Comparison of ENCODE assay signal across 8 cellular contexts in the genomic region with DNA sequence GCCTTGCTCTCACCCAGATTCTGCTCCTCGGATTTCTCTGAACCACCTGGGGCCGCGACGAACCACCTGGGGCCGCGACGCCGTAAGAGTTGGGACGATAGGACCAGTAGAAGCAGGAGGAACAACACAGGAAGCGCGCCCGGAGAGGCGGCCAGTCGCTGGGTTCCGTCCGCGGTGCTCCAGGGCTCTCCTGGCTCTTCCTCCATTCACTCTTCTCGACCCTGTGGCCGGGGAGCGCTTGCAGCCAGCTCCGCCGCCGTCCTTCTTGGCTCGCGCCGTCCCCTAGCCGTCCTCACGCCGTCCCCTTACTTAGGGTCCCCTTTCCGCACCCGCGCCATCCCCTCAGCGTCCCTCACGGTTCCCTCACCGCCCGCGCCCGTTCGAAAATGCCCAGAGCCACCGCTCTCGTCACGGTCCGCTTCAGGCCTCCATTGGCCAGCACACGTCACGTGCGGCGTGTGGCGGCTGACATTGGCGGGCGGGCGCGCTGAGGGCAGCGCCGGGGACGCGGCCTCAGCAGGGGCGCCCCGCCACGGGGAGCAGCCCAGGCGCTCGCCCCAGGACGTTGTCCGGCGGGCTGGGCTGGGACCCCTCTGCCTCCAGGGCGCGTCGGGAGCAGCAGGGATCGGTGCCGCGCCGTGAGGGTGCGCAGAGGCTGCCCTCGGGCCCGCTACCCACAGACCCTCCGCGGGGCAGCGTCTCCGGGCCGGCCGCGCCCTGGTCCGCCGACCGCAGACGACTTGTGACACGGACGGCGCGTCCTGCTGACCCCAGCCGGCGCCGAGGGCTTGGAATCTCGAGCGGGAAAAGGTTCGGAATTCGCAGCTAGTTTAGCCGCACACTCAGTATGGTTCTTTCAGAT. TPM values are rescaled to one million over a fixed set of nuclear protein-coding genes. Genes with fewer than 3 reads are reported as not detected.
A peak's percentile ranks its signal among the peaks of the same experiment; 100 is the strongest.
DNase-seq lines count a peak whose midpoint lies in the region; ATAC-seq and TF ChIP-seq lines count a peak whose summit lies in the region.

No MANE protein-coding gene starts in this region.

- peaks cover 6 to 21% (median 11%) of the 10 kb centered on the region in 3 experiments for H3K36me3 Mint-ChIP-seq in H9 (ENCODE audit: insufficient read depth in 1 of 3, low read depth in 3 of 3)
- H3K36me3 Mint-ChIP-seq in activated naive CD4-positive, alpha-beta T cell treated with anti-CD3 and anti-CD28 coated beads, Interleukin-2, amount 50 U/mL, for 72 hours, result peaks cover 0 to 23% of the 10 kb centered on the region in 2 donors

- TF ChIP-seq EP300 in transverse colon (IDR thresholded peaks at IDR 0.05; ENCODE audit: low read depth), result no peak

- H3K23ac ChIP-seq in H9 (ENCODE audit: insufficient read length, low read depth, low read length), result no peak overlapping the region

- H3K27me3 ChIP-seq in H9 (ENCODE audit: insufficient read depth, low read length), result peaks cover 3% of the 10 kb centered on the region; the same call in 1 of the 2 replicates
- no peaks in the 10 kb centered on the region for H3K27me3 ChIP-seq in Loucy (ENCODE audit: insufficient read depth, low read length, poor library complexity, severe bottlenecking)
- H3K27me3 ChIP-seq in parathyroid adenoma (ENCODE audit: control insufficient read depth, insufficient read depth, low read length), result no peaks in the 10 kb centered on the region
- no peaks in the 10 kb centered on the region for H3K27me3 ChIP-seq in transverse colon

- peak overlapping the region; percentile 7 for H2AFZ ChIP-seq in H9 (ENCODE audit: low read length)
- peak overlapping the region; percentile 96 for H2AFZ ChIP-seq in Loucy (ENCODE audit: low read length)
- peak overlapping the region; percentile 85 for H2AFZ ChIP-seq in parathyroid adenoma

- no peak overlapping the region for H2BK5ac ChIP-seq in H9 (ENCODE audit: insufficient read length, low read length)

- peak overlapping the region; percentile 66 for H3K4me2 ChIP-seq in H9 (ENCODE audit: insufficient read depth, insufficient read length, low read length)
- peak overlapping the region; percentile 82 for H3K4me2 ChIP-seq in Loucy (ENCODE audit: low read depth, low read length, poor library complexity, severe bottlenecking)
- H3K4me2 ChIP-seq in parathyroid adenoma (ENCODE audit: low read length), result peak overlapping the region; percentile 85

- H3K9me3 Mint-ChIP-seq in H9, result peaks cover 24 to 35% of the 10 kb centered on the region in 2 experiments
- H3K9me3 Mint-ChIP-seq in activated naive CD4-positive, alpha-beta T cell treated with anti-CD3 and anti-CD28 coated beads, Interleukin-2, amount 50 U/mL, for 72 hours, result no peaks in the 10 kb centered on the region

- H3K4me1 ChIP-seq in H9 (ENCODE audit: insufficient read depth, low read length) (no peaks in the 10 kb centered on the region), Loucy (ENCODE audit: insufficient read depth, low read length, poor library complexity, severe bottlenecking) (peaks cover 16% of the 10 kb centered on the region), parathyroid adenoma (no peaks in the 10 kb centered on the region), transverse colon (peaks cover 0 to 18% (median 6%) of the 10 kb centered on the region in 4 donors)

- no peak overlapping the region for H2BK12ac ChIP-seq in H9 (ENCODE audit: insufficient read length, low read depth, low read length)

- no peak overlapping the region for H3K56ac ChIP-seq in H9 (ENCODE audit: insufficient read length, low read depth, low read length)

- peak; percentile 99 to 100 for ATAC-seq in activated naive CD4-positive, alpha-beta T cell treated with anti-CD3 and anti-CD28 coated beads, Interleukin-2, amount 50 U/mL, for 72 hours
- ATAC-seq in Right ventricle myocardium superior (ENCODE audit: poor library complexity), result peak; percentile 100

- peaks cover 7 to 14% of the 10 kb centered on the region in 2 experiments for H3K4me1 Mint-ChIP-seq in H9

- H3K23me2 ChIP-seq in H9 (ENCODE audit: insufficient read length, low read depth, low read length, poor library complexity, severe bottlenecking), result peaks cover 9% of the 10 kb centered on the region

- no peak overlapping the region for H2BK20ac ChIP-seq in H9 (ENCODE audit: low read depth, low read length, poor library complexity, severe bottlenecking)

- peak; percentile 38 for DNase-seq in GF-D8 (lab: John Stamatoyannopoulos, UW)
- DNase-seq in H9, result peak; percentile 86
- DNase-seq in SK-N-MC (ENCODE audit: low read depth, low spot score), result no peak
- peak; percentile 78 to 88 for DNase-seq in activated naive CD4-positive, alpha-beta T cell treated with anti-CD3 and anti-CD28 coated beads, Interleukin-2, amount 50 U/mL, for 72 hours (ENCODE audit: low spot score in 2 of 2)
- peak; percentile 94 for DNase-seq in Right ventricle myocardium superior
- DNase-seq in transverse colon, result peak; percentile 87

- H4K20me1 ChIP-seq in H9 (ENCODE audit: control insufficient read depth, insufficient read depth, insufficient read length) (no peaks in the 10 kb centered on the region), Loucy (ENCODE audit: insufficient read depth, low read length, poor library complexity, severe bottlenecking) (no peaks in the 10 kb centered on the region)

- peak overlapping the region; percentile 92 for H3K4me3 ChIP-seq in Loucy (ENCODE audit: low read length, poor library complexity, severe bottlenecking)
- H3K4me3 ChIP-seq in SK-N-MC, result peak overlapping the region; percentile 78
- H3K4me3 ChIP-seq in parathyroid adenoma (ENCODE audit: low read depth, low read length), result peak overlapping the region; percentile 71
- H3K4me3 ChIP-seq in transverse colon, result peak overlapping the region; percentile 70 to 89 (median 82)

- no peaks in the 10 kb centered on the region for H3K9me3 ChIP-seq in H9 (ENCODE audit: control insufficient read depth, low read depth, low read length)
- H3K9me3 ChIP-seq in Loucy (ENCODE audit: insufficient read depth, low read depth, low read length), result peaks cover 2% of the 10 kb centered on the region; the same call in 1 of the 2 replicates
- no peaks in the 10 kb centered on the region for H3K9me3 ChIP-seq in SK-N-MC (ENCODE audit: low read depth, low read length)
- no peaks in the 10 kb centered on the region for H3K9me3 ChIP-seq in parathyroid adenoma (ENCODE audit: control insufficient read depth, low read length)
- H3K9me3 ChIP-seq in transverse colon, result no peaks in the 10 kb centered on the region

- H3K27me3 Mint-ChIP-seq in H9 (ENCODE audit: low read depth), result peaks cover 25% of the 10 kb centered on the region

- no peaks in the 10 kb centered on the region for H3K36me3 ChIP-seq in Loucy (ENCODE audit: insufficient read depth, low read length)
- no peaks in the 10 kb centered on the region for H3K36me3 ChIP-seq in SK-N-MC (ENCODE audit: insufficient read depth, low read length)
- H3K36me3 ChIP-seq in parathyroid adenoma (ENCODE audit: control insufficient read depth, insufficient read depth, low read length), result no peaks in the 10 kb centered on the region
- H3K36me3 ChIP-seq in transverse colon, result no peaks in the 10 kb centered on the region

- no peak overlapping the region for H4K5ac ChIP-seq in H9 (ENCODE audit: insufficient read length, low read depth, low read length)

- in situ Hi-C loops in transverse colon (cut with MboI; ENCODE audit: low pct_ligation_motif_present in 1 of 4, low pct_unique_long_range_greater_than_20kb in 1 of 4, low sequenced_read_pairs in 3 of 4), result no loop called here

- H3F3A ChIP-seq in Loucy (ENCODE audit: low read depth), result no peaks in the 10 kb centered on the region

- intact Hi-C loops in Right ventricle myocardium superior (cut with DNase I), result no loop called here
- intact Hi-C loops in transverse colon (cut with DNase I; ENCODE audit: low total_unique reads), result no loop called here

- peak overlapping the region; percentile 83 for H3K18ac ChIP-seq in H9 (ENCODE audit: insufficient read length, low read depth, low read length)

- H3K27ac Mint-ChIP-seq in H9, result peak overlapping the region; percentile 89 to 96 (median 91); a peak in 6 of 7 replicates
- peak overlapping the region; percentile 96 for H3K27ac Mint-ChIP-seq in activated naive CD4-positive, alpha-beta T cell treated with anti-CD3 and anti-CD28 coated beads, Interleukin-2, amount 50 U/mL, for 72 hours

- H2AK5ac ChIP-seq in H9 (ENCODE audit: insufficient read length, low read length), result no peak overlapping the region

- H3K9ac ChIP-seq in H9 (ENCODE audit: extremely low read depth, insufficient read length, low read length), result peak overlapping the region; percentile 64
- peak overlapping the region; percentile 85 for H3K9ac ChIP-seq in Loucy (ENCODE audit: low read depth, low read length, poor library complexity, severe bottlenecking)
- H3K9ac ChIP-seq in SK-N-MC (ENCODE audit: insufficient read length), result peak overlapping the region; percentile 70
- peak overlapping the region; percentile 21 for H3K9ac ChIP-seq in parathyroid adenoma

- H3K79me2 ChIP-seq in H9 (ENCODE audit: insufficient read depth, low read length), result peaks cover 2% of the 10 kb centered on the region; the same call in 1 of the 2 replicates
- H3K79me2 ChIP-seq in Loucy (ENCODE audit: insufficient read depth, low read length), result peaks cover 20% of the 10 kb centered on the region
- H3K79me2 ChIP-seq in parathyroid adenoma, result no peaks in the 10 kb centered on the region

- H2BK15ac ChIP-seq in H9 (ENCODE audit: low read depth, low read length), result no peak overlapping the region

- H3K79me1 ChIP-seq in H9 (ENCODE audit: insufficient read depth, low read depth, low read length, poor library complexity, severe bottlenecking), result no peaks in the 10 kb centered on the region

- peak overlapping the region; percentile 93 to 99 for H3K4me3 Mint-ChIP-seq in H9

- no peaks in the 10 kb centered on the region for H3K9me2 ChIP-seq in Loucy (replicated peaks; ENCODE audit: low read depth, low read length)

- H3T11ph ChIP-seq in H9 (ENCODE audit: low read length), result no peak overlapping the region

- H4K8ac ChIP-seq in H9 (replicated peaks; ENCODE audit: insufficient read length, low read depth, low read length), result no peak overlapping the region

- H3K27ac ChIP-seq in H9 (ENCODE audit: insufficient read length, low read depth, low read length) (no peak overlapping the region), SK-N-MC (no peak overlapping the region), parathyroid adenoma (no peak overlapping the region), transverse colon (peak overlapping the region; percentile 84 to 92 (median 86))

- H3K4ac ChIP-seq in H9 (ENCODE audit: low read depth, low read length), result no peak overlapping the region

- H2BK120ac ChIP-seq in H9 (ENCODE audit: low read depth, low read length, poor library complexity, severe bottlenecking), result no peak overlapping the region

- TF ChIP-seq POLR2A in transverse colon (IDR thresholded peaks at IDR 0.05), result peak; percentile 61

- no CpG with 5 or more reads among the region's 97 CpGs for WGBS in H9 (ENCODE audit: extremely low coverage, insufficient read length, low lambda C conversion rate)
- WGBS in transverse colon (ENCODE audit: low coverage in 1 of 2), 2 donors, result 1% methylated on average over 39 of the region's 97 CpGs; no CpG with 5 or more reads in 1 of the 2 donors

- H4K91ac ChIP-seq in H9 (ENCODE audit: insufficient read length, low read depth, low read length), result no peak overlapping the region

- peak overlapping the region; percentile 86 for H3K14ac ChIP-seq in H9 (ENCODE audit: insufficient read depth, low read length)

- TF ChIP-seq CTCF in H9 (conservative IDR thresholded peaks at IDR 0.05), result no peak
- TF ChIP-seq CTCF in Loucy (conservative IDR thresholded peaks at IDR 0.05; ENCODE audit: low read length), result no peak
- no peak for TF ChIP-seq CTCF in parathyroid adenoma (IDR thresholded peaks at IDR 0.05)
- TF ChIP-seq CTCF in transverse colon (IDR thresholded peaks at IDR 0.05), result no peak

RNA-seq across cellular contexts. Expression of a gene that starts 53.7 kb away (rescaled TPM):
- total RNA-seq in H9 (2021) (4.8 and 5.4 TPM in 2 replicates), Right ventricle myocardium superior (8.4 TPM), transverse colon (10 to 100 TPM; 11.2 to 25.1 (median 16.0) TPM)
- total RNA-seq in activated naive CD4-positive, alpha-beta T cell treated with anti-CD3 and anti-CD28 coated beads, Interleukin-2, amount 50 U/mL, for 72 hours, result 1 to 10 TPM; 4.2 to 7.4 TPM

Comparison
In these comparisons a context has a peak if more than half of its experiments do, and no peak if none do; other contexts are left out.
1. H2AFZ ChIP-seq: peak in every context shown above with its lines; median percentile 96 in Loucy; 85 in parathyroid adenoma; 7 in H9.
2. H3K27ac ChIP-seq: peak in transverse colon (4 of 4); none in H9 (single experiment), SK-N-MC (single experiment) and parathyroid adenoma (single experiment).
3. H3K9ac ChIP-seq: peak in every context shown above with its lines; median percentile 85 in Loucy; 70 in SK-N-MC; 64 in H9; 21 in parathyroid adenoma.
4. Peak in every context shown above with its lines, with median percentiles within 50 percentile points of each other: H3K4me2 ChIP-seq and H3K4me3 ChIP-seq.